Comparison of ENCODE assay signal across 24 cellular contexts in the genomic region with DNA sequence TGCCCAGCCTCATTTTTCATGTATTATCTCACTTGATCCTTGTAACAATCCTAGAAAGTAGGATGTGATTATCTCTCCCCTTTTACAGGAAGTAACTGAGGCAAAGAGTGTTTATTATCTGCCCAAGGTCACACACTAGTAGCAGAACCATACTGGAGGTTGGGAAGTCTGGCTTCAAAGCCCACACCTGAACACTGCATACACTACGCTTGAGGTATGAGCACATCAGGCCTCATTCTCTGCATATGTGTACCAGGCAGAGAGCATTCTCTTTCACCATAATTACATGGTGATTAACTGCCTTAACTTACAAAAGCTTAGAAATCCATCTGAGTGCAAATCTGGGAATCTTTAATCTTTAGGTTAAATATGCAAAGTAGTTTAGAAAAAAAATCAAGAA.
"Had no signal": no experiment of that assay in that cellular context is flagged by ENCODE, and none has a peak within 500 bp of the region (broad histone marks: within the 10 kb centered on the region; RNA-seq: fewer than 3 reads in every experiment).

No MANE protein-coding gene starts in this region.

- H3K4me1 ChIP-seq: body of pancreas, esophagus squamous epithelium, left ventricle myocardium inferior, pancreas, psoas muscle, sigmoid colon had no signal

- H3K9me3 ChIP-seq: body of pancreas, esophagus squamous epithelium, left ventricle myocardium inferior, pancreas, psoas muscle, sigmoid colon had no signal

- H3K4me1 Mint-ChIP-seq: naive thymus-derived CD8-positive, alpha-beta T cell; neural crest cell; stimulated activated effector memory CD8-positive, alpha-beta T cell treated with anti-CD3 and anti-CD28 coated beads, Interleukin-12 subunit alpha, Interleukin-12 subunit beta, amount 100 ng/mL, for 72 hours; stimulated activated naive CD8-positive, alpha-beta T cell treated with anti-CD3 and anti-CD28 coated beads, Interleukin-15, amount 100 ng/mL, for 72 hours had no signal

- ATAC-seq: activated CD4-positive, CD25-positive, alpha-beta regulatory T cell treated with anti-CD3 and anti-CD28 coated beads, Interleukin-2, amount 50 U/mL, for 24 hours; naive thymus-derived CD8-positive, alpha-beta T cell; psoas muscle; stimulated activated effector memory CD8-positive, alpha-beta T cell treated with anti-CD3 and anti-CD28 coated beads, Interleukin-12 subunit alpha, Interleukin-12 subunit beta, amount 100 ng/mL, for 72 hours; stimulated activated naive CD8-positive, alpha-beta T cell treated with anti-CD3 and anti-CD28 coated beads, Interleukin-15, amount 100 ng/mL, for 72 hours had no signal

- H3K27ac Mint-ChIP-seq: activated naive CD8-positive, alpha-beta T cell; naive thymus-derived CD8-positive, alpha-beta T cell; stimulated activated effector memory CD8-positive, alpha-beta T cell treated with anti-CD3 and anti-CD28 coated beads, Interleukin-12 subunit alpha, Interleukin-12 subunit beta, amount 100 ng/mL, for 72 hours; stimulated activated naive CD8-positive, alpha-beta T cell treated with anti-CD3 and anti-CD28 coated beads, Interleukin-15, amount 100 ng/mL, for 72 hours had no signal

- H3K27me3 ChIP-seq: body of pancreas, esophagus squamous epithelium, pancreas, sigmoid colon had no signal

- H3K27me3 Mint-ChIP-seq: activated naive CD8-positive, alpha-beta T cell; naive thymus-derived CD8-positive, alpha-beta T cell; stimulated activated naive CD8-positive, alpha-beta T cell treated with anti-CD3 and anti-CD28 coated beads, Interleukin-15, amount 100 ng/mL, for 72 hours had no signal

- H3K36me3 Mint-ChIP-seq: activated naive CD8-positive, alpha-beta T cell; naive thymus-derived CD8-positive, alpha-beta T cell; stimulated activated effector memory CD8-positive, alpha-beta T cell treated with anti-CD3 and anti-CD28 coated beads, Interleukin-12 subunit alpha, Interleukin-12 subunit beta, amount 100 ng/mL, for 72 hours had no signal

- DNase-seq: activated CD4-positive, alpha-beta T cell treated with anti-CD3 and anti-CD28 coated beads for 48 hours; activated CD4-positive, alpha-beta T cell treated with anti-CD3 and anti-CD28 coated beads, Interleukin-2, amount 50 U/mL, for 48 hours; activated CD8-positive, alpha-beta memory T cell treated with anti-CD3 and anti-CD28 coated beads for 24 hours; activated effector memory CD4-positive, alpha-beta T cell treated with Interleukin-2 at 50 U/mL for 16 hours; activated naive CD4-positive, alpha-beta T cell treated with Interleukin-2 at 50 U/mL for 16 hours; aorta; esophagus squamous epithelium; left ventricle myocardium inferior; naive thymus-derived CD8-positive, alpha-beta T cell; nucleus accumbens; pancreas; psoas muscle; sigmoid colon; small intestine; stimulated activated CD4-positive, alpha-beta T cell treated with anti-CD3 and anti-CD28 coated beads, Interleukin-4, amount 100 ng/mL, for 24 hours; stimulated activated naive CD8-positive, alpha-beta T cell treated with anti-CD3 and anti-CD28 coated beads, Interleukin-15, amount 100 ng/mL, for 72 hours; substantia nigra; T-helper 2 cell had no signal

- H3K27ac ChIP-seq: body of pancreas, left ventricle myocardium inferior, pancreas, psoas muscle, sigmoid colon had no signal

- H3K36me3 ChIP-seq: esophagus squamous epithelium, left ventricle myocardium inferior, pancreas, sigmoid colon had no signal

- H3K9me3 Mint-ChIP-seq: stimulated activated effector memory CD8-positive, alpha-beta T cell treated with anti-CD3 and anti-CD28 coated beads, Interleukin-12 subunit alpha, Interleukin-12 subunit beta, amount 100 ng/mL, for 72 hours had no signal

- H3K4me3 Mint-ChIP-seq: activated naive CD8-positive, alpha-beta T cell; naive thymus-derived CD8-positive, alpha-beta T cell; neural crest cell; stimulated activated effector memory CD8-positive, alpha-beta T cell treated with anti-CD3 and anti-CD28 coated beads, Interleukin-12 subunit alpha, Interleukin-12 subunit beta, amount 100 ng/mL, for 72 hours; stimulated activated naive CD8-positive, alpha-beta T cell treated with anti-CD3 and anti-CD28 coated beads, Interleukin-15, amount 100 ng/mL, for 72 hours had no signal

- H3K4me3 ChIP-seq: body of pancreas, esophagus squamous epithelium, left ventricle myocardium inferior, lung, pancreas, psoas muscle, sigmoid colon had no signal
